ENCODE assay signal across 28 cellular contexts in genomic region chr9:24817756-24818155, GRCh38.
"Had no signal": no experiment of that assay in that cellular context is flagged by ENCODE, and none has a peak within 500 bp of the region (broad histone marks: within the 10 kb centered on the region; RNA-seq: fewer than 3 reads in every experiment).

No MANE protein-coding gene starts in this region.

- H3K4me2 ChIP-seq: KMS-11 had no signal

- DNase-seq: activated B cell treated with CpG ODN at 0.5 μM for 24 hours; activated CD4-positive, alpha-beta memory T cell treated with anti-CD3 and anti-CD28 coated beads for 36 hours; activated CD4-positive, alpha-beta T cell treated with anti-CD3 and anti-CD28 coated beads for 4 hours; activated CD4-positive, alpha-beta T cell treated with anti-CD3 and anti-CD28 coated beads, Interleukin-2, amount 50 U/mL, for 1 hour; activated CD4-positive, CD25-positive, alpha-beta regulatory T cell treated with anti-CD3 and anti-CD28 coated beads, Interleukin-2, amount 50 U/mL, for 72 hours; activated CD8-positive, alpha-beta memory T cell treated with anti-CD3 and anti-CD28 coated beads for 24 hours; activated CD8-positive, alpha-beta memory T cell treated with anti-CD3 and anti-CD28 coated beads, Interleukin-2, amount 10 ng/mL, durations not matched to agents 7 days and 5 days; activated CD8-positive, alpha-beta memory T cell treated with anti-CD3 and anti-CD28 coated beads, Interleukin-2, amount 50 U/mL, for 48 hours; activated effector memory CD4-positive, alpha-beta T cell treated with Interleukin-2 at 50 U/mL for 16 hours; activated naive CD4-positive, alpha-beta T cell treated with anti-CD3 and anti-CD28 coated beads, Interleukin-2, amount 10 ng/mL, durations not matched to agents 7 days and 5 days; activated naive CD8-positive, alpha-beta T cell treated with anti-CD3 and anti-CD28 coated beads, Interleukin-2, amount 50 U/mL, for 24 hours; activated T-cell treated with anti-CD3 and anti-CD28 coated beads, Interleukin-2, amount 50 U/mL, for 48 hours; anterior cingulate cortex; caudate nucleus; cerebellar nuclear complex; cortex of kidney; NCI-H1105; NCI-H1417 treated with DMSO at 0.1 percent for 48 hours; NCI-H1930; NCI-H2081 treated with DMSO at 0.1 percent for 48 hours; NCI-H226; NCI-H446 treated with DMSO at 0.1 percent for 48 hours; NCI-H524; SHP77 had no signal

- ATAC-seq: activated CD8-positive, alpha-beta memory T cell treated with anti-CD3 and anti-CD28 coated beads, Interleukin-2, amount 10 ng/mL, durations not matched to agents 7 days and 5 days; activated naive CD8-positive, alpha-beta T cell treated with anti-CD3 and anti-CD28 coated beads, Interleukin-2, amount 50 U/mL, for 24 hours; Panc1; SK-N-SH treated with all-trans-retinoic acid at 6 μM for 48 hours had no signal

- H3K27ac ChIP-seq: KMS-11, VCaP had no signal

- H3K9ac ChIP-seq: KMS-11 had no signal
